Comparison of ENCODE assay signal across 1 cellular context in genomic region chr12:94145231-94145979, GRCh38.
TF ChIP-seq lines count a peak whose summit lies in the region.

No MANE protein-coding gene starts in this region.

TF ChIP-seq in HCT116, 20 proteins besides CTCF, POLR2A, EP300 and RAD21 (continued from another document):
- no peak for TF ChIP-seq TCF7L2 (IDR thresholded peaks at IDR 0.05; ENCODE audit: borderline replicate concordance, extremely low read depth, insufficient read depth, insufficient read length)
- TF ChIP-seq ATF3 (IDR thresholded peaks at IDR 0.05), result no peak
- TF ChIP-seq ZNF274 (IDR thresholded peaks at IDR 0.05; ENCODE audit: low read depth, low read length), result no peak
- no peak for TF ChIP-seq POLR2AphosphoS5 (IDR thresholded peaks at IDR 0.05; ENCODE audit: low read depth, low read length)
